ENCODE assay signal across 9 cellular contexts in the genomic region with DNA sequence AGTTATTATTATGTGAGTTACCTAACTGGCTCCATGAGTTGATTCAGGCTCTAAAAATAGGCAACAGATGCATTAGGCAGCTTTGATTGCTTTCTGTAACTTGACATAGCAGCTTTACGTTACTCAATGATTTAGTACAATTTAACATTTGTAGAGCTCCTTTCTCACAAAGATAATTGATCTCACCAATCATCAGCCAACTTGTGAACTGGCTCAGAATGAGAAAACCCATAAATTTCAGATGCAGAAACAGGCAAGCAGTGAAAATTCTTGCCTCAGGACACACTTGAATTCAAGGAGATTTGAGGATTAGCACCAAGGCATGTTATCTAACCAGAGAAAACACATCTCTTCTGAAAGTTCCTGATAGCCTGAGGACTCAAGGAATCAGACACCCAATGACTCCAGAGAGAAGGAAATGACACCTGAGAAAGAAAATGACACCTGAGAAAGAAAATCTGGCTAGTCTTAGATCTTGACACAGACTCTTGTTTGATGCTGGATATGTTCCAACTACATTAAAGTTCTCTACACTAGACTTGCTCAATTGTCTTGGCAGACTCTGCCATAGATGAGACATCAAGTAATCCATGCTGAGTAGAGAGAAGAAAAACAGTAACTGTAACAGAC.
A peak's percentile ranks its signal among the peaks of the same experiment; 100 is the strongest.
DNase-seq lines count a peak whose midpoint lies in the region; ATAC-seq and TF ChIP-seq lines count a peak whose summit lies in the region.
"Had no signal": no experiment of that assay in that cellular context is flagged by ENCODE, and none has a peak within 500 bp of the region (broad histone marks: within the 10 kb centered on the region; RNA-seq: fewer than 3 reads in every experiment).

No MANE protein-coding gene starts in this region.

- H4K20me1 ChIP-seq in osteoblast (ENCODE audit: insufficient read depth, low read length): no peaks in the 10 kb centered on the region
- H4K20me1 ChIP-seq: BLaER1 treated with 17β-estradiol and CSF1 and Interleukin-3, amounts not matched to agents 10 nM and 100 nM had no signal

- peaks cover 20% of the 10 kb centered on the region for H3K4me1 ChIP-seq in adipocyte (ENCODE audit: control insufficient read depth, insufficient read depth, low read length)
- H3K4me1 ChIP-seq in osteoblast (ENCODE audit: insufficient read depth, low read length): peaks cover 8% of the 10 kb centered on the region

- no peaks in the 10 kb centered on the region for H3K27me3 Mint-ChIP-seq in T-helper 1 cell treated with Interleukin-12 subunit alpha and Interleukin-12 subunit beta and Interleukin-4 antibody, amounts not matched to agents 30 μg/mL and 1 μg/mL, for 36 hours (ENCODE audit: low read depth)
- no peaks in the 10 kb centered on the region for H3K27me3 Mint-ChIP-seq in stimulated activated naive B cell treated with anti-CD40 and anti-IgM and Interleukin-4, amounts not matched to agents 10 μg/mL and 1 μg/mL and 100 μg/mL, for 72 hours

- peak overlapping the region; percentile 41 for H3K27ac Mint-ChIP-seq in T-helper 1 cell treated with Interleukin-12 subunit alpha and Interleukin-12 subunit beta and Interleukin-4 antibody, amounts not matched to agents 30 μg/mL and 1 μg/mL, for 36 hours
- no peak overlapping the region for H3K27ac Mint-ChIP-seq in stimulated activated naive B cell treated with anti-CD40 and anti-IgM and Interleukin-4, amounts not matched to agents 10 μg/mL and 1 μg/mL and 100 μg/mL, for 72 hours

- H3K9ac ChIP-seq in adipocyte (ENCODE audit: low read length): no peak overlapping the region
- H3K9ac ChIP-seq: BLaER1 treated with 17β-estradiol and CSF1 and Interleukin-3, amounts not matched to agents 10 nM and 100 nM had no signal

- peaks cover 24% of the 10 kb centered on the region for H3K36me3 Mint-ChIP-seq in T-helper 1 cell treated with Interleukin-12 subunit alpha and Interleukin-12 subunit beta and Interleukin-4 antibody, amounts not matched to agents 30 μg/mL and 1 μg/mL, for 36 hours (ENCODE audit: low read depth)
- H3K36me3 Mint-ChIP-seq in stimulated activated naive B cell treated with anti-CD40 and anti-IgM and Interleukin-4, amounts not matched to agents 10 μg/mL and 1 μg/mL and 100 μg/mL, for 72 hours: no peaks in the 10 kb centered on the region

- ATAC-seq in HG03196 (IDR thresholded peaks at IDR 0.05; ENCODE audit: unreplicated experiment): peak; percentile 47
- no peak for ATAC-seq in stimulated activated naive B cell treated with anti-CD40 and anti-IgM and Interleukin-4, amounts not matched to agents 10 μg/mL and 1 μg/mL and 100 μg/mL, for 72 hours (replicated peaks)

- no peaks in the 10 kb centered on the region for H3K9me3 ChIP-seq in adipocyte (ENCODE audit: control insufficient read depth, low read length)
- H3K9me3 ChIP-seq in osteoblast (ENCODE audit: low read depth, low read length): no peaks in the 10 kb centered on the region
- H3K9me3 ChIP-seq: BLaER1 treated with 17β-estradiol and CSF1 and Interleukin-3, amounts not matched to agents 10 nM and 100 nM had no signal

- in situ Hi-C loops in KBM-7 (cut with MboI; ENCODE audit: low pct_unique_long_range_greater_than_20kb, low sequenced_read_pairs): no loop called here

- peak overlapping the region; percentile 11 for H3K4me2 ChIP-seq in osteoblast (ENCODE audit: insufficient read depth, low read length)

- H2AFZ ChIP-seq in osteoblast (ENCODE audit: low read length): no peak overlapping the region

- H3K36me3 ChIP-seq in adipocyte (ENCODE audit: control insufficient read depth, insufficient read depth, low read length, severe bottlenecking) (no peaks in the 10 kb centered on the region), osteoblast (ENCODE audit: insufficient read depth, low read length) (no peaks in the 10 kb centered on the region)
- H3K36me3 ChIP-seq: BLaER1 treated with 17β-estradiol and CSF1 and Interleukin-3, amounts not matched to agents 10 nM and 100 nM had no signal

- H3K27me3 ChIP-seq in adipocyte (replicated peaks; ENCODE audit: control insufficient read depth, insufficient read depth, low read length) (no peaks in the 10 kb centered on the region), osteoblast (ENCODE audit: insufficient read depth, low read length) (no peaks in the 10 kb centered on the region)
- H3K27me3 ChIP-seq: BLaER1 treated with 17β-estradiol and CSF1 and Interleukin-3, amounts not matched to agents 10 nM and 100 nM had no signal

- H3K4me3 ChIP-seq in adipocyte (ENCODE audit: low read length) (peak overlapping the region; percentile 48), osteoblast (ENCODE audit: insufficient read depth, low read length) (no peak overlapping the region)
- H3K4me3 ChIP-seq: BLaER1 treated with 17β-estradiol and CSF1 and Interleukin-3, amounts not matched to agents 10 nM and 100 nM had no signal

- H3K4me3 Mint-ChIP-seq in T-helper 1 cell treated with Interleukin-12 subunit alpha and Interleukin-12 subunit beta and Interleukin-4 antibody, amounts not matched to agents 30 μg/mL and 1 μg/mL, for 36 hours: peak overlapping the region; percentile 2
- H3K4me3 Mint-ChIP-seq in stimulated activated naive B cell treated with anti-CD40 and anti-IgM and Interleukin-4, amounts not matched to agents 10 μg/mL and 1 μg/mL and 100 μg/mL, for 72 hours: no peak overlapping the region

- no peak overlapping the region for H3K27ac ChIP-seq in osteoblast (ENCODE audit: low read depth, low read length)
- H3K27ac ChIP-seq: BLaER1 treated with 17β-estradiol and CSF1 and Interleukin-3, amounts not matched to agents 10 nM and 100 nM had no signal

- peaks cover 44% of the 10 kb centered on the region for H3K4me1 Mint-ChIP-seq in T-helper 1 cell treated with Interleukin-12 subunit alpha and Interleukin-12 subunit beta and Interleukin-4 antibody, amounts not matched to agents 30 μg/mL and 1 μg/mL, for 36 hours (ENCODE audit: low read depth)
- peaks cover 17 to 33% of the 10 kb centered on the region in 2 donors for H3K4me1 Mint-ChIP-seq in stimulated activated naive B cell treated with anti-CD40 and anti-IgM and Interleukin-4, amounts not matched to agents 10 μg/mL and 1 μg/mL and 100 μg/mL, for 72 hours

- DNase-seq in T-helper 1 cell (no peak), adipocyte (ENCODE audit: low read depth) (peak; percentile 87), osteoblast (ENCODE audit: insufficient read length, low spot score, missing footprints) (peak; percentile 10), KBM-7 (no peak)
- DNase-seq in stimulated activated naive B cell treated with anti-CD40 and anti-IgM and Interleukin-4, amounts not matched to agents 10 μg/mL and 1 μg/mL and 100 μg/mL, for 72 hours: no peak
- no peak for DNase-seq in activated CD4-positive, alpha-beta T cell treated with anti-CD3 and anti-CD28 coated beads for 48 hours

- peaks cover 19% of the 10 kb centered on the region for H3K9me3 Mint-ChIP-seq in T-helper 1 cell treated with Interleukin-12 subunit alpha and Interleukin-12 subunit beta and Interleukin-4 antibody, amounts not matched to agents 30 μg/mL and 1 μg/mL, for 36 hours
- no peaks in the 10 kb centered on the region for H3K9me3 Mint-ChIP-seq in stimulated activated naive B cell treated with anti-CD40 and anti-IgM and Interleukin-4, amounts not matched to agents 10 μg/mL and 1 μg/mL and 100 μg/mL, for 72 hours

- no peaks in the 10 kb centered on the region for H3K79me2 ChIP-seq in osteoblast (ENCODE audit: insufficient read depth, low read length)

- TF ChIP-seq CTCF in osteoblast (IDR thresholded peaks at IDR 0.05; ENCODE audit: extremely low read depth, low read depth, low read length): no peak

Comparison
In these comparisons a context has a peak if more than half of its experiments do, and no peak if none do; other contexts are left out.
1. DNase-seq: peak in adipocyte (single experiment) and osteoblast (single experiment); none in T-helper 1 cell (0 of 5), stimulated activated naive B cell treated with anti-CD40 and anti-IgM and Interleukin-4, amounts not matched to agents 10 μg/mL and 1 μg/mL and 100 μg/mL, for 72 hours (single experiment), KBM-7 (single experiment) and activated CD4-positive, alpha-beta T cell treated with anti-CD3 and anti-CD28 coated beads for 48 hours (single experiment).